ENCODE assay signal across 17 cellular contexts in genomic region chr15:82106671-82107070, GRCh38.
"Had no signal": no experiment of that assay in that cellular context is flagged by ENCODE, and none has a peak within 500 bp of the region (broad histone marks: within the 10 kb centered on the region; RNA-seq: fewer than 3 reads in every experiment).

No MANE protein-coding gene starts in this region.

- H3K27ac ChIP-seq: ascending aorta, cardiac muscle cell, esophagus muscularis mucosa, right atrium auricular region, spleen, stomach, testis, VCaP had no signal

- H3K36me3 ChIP-seq: ascending aorta, cardiac muscle cell, esophagus muscularis mucosa, right atrium auricular region, spleen, stomach had no signal

- H3K4me1 ChIP-seq: ascending aorta, esophagus muscularis mucosa, right atrium auricular region, spleen, stomach, testis had no signal

- H3K27me3 ChIP-seq: ascending aorta, cardiac muscle cell, esophagus muscularis mucosa, right atrium auricular region, spleen, testis had no signal

- ATAC-seq: activated naive CD8-positive, alpha-beta T cell treated with anti-CD3 and anti-CD28 coated beads, Interleukin-2, amount 50 U/mL, for 24 hours; natural killer cell treated with Interleukin-12 subunit alpha and Interleukin-12 subunit beta and Interleukin-15 and Interleukin-18, amount 100 ng/mL, for 72 hours had no signal

- H3K4me3 ChIP-seq: ascending aorta, cardiac muscle cell, esophagus muscularis mucosa, right atrium auricular region, spleen, stomach, testis had no signal

- H3K9me3 ChIP-seq: ascending aorta, esophagus muscularis mucosa, right atrium auricular region, spleen, stomach, testis had no signal

- DNase-seq: activated CD4-positive, alpha-beta T cell treated with anti-CD3 and anti-CD28 coated beads, Interleukin-2, amount 50 U/mL, for 48 hours; activated naive CD4-positive, alpha-beta T cell treated with anti-CD3 and anti-CD28 coated beads for 36 hours; activated naive CD8-positive, alpha-beta T cell treated with anti-CD3 and anti-CD28 coated beads, Interleukin-2, amount 50 U/mL, for 24 hours; activated T-cell treated with anti-CD3 and anti-CD28 coated beads, Interleukin-2, amount 50 U/mL, for 1 hour; hippocampal formation; kidney; nucleus accumbens; spleen; stimulated activated CD4-positive, alpha-beta T cell treated with anti-CD3 and anti-CD28 coated beads, Interleukin-1b, Interleukin-23, amount 100 ng/mL, for 48 hours; stomach; testis had no signal
